14 cellular contexts compared by ENCODE assay signal in genomic region chr3:127053979-127054378, GRCh38.
"Had no signal": no experiment of that assay in that cellular context is flagged by ENCODE, and none has a peak within 500 bp of the region (broad histone marks: within the 10 kb centered on the region; RNA-seq: fewer than 3 reads in every experiment).

No MANE protein-coding gene starts in this region.

- H3K36me3 ChIP-seq: gastrocnemius medialis, prostate gland, sigmoid colon, upper lobe of left lung had no signal

- H3K27ac ChIP-seq: gastrocnemius medialis, prostate gland, sigmoid colon, SK-N-MC, testis, upper lobe of left lung had no signal

- FAIRE-seq: TTC549 had no signal

- H3K4me3 ChIP-seq: gastrocnemius medialis, prostate gland, sigmoid colon, SK-N-MC, testis, upper lobe of left lung had no signal

- DNase-seq: activated CD4-positive, alpha-beta memory T cell treated with anti-CD3 and anti-CD28 coated beads for 36 hours; activated CD4-positive, alpha-beta T cell treated with anti-CD3 and anti-CD28 coated beads for 36 hours; activated CD8-positive, alpha-beta memory T cell treated with anti-CD3 and anti-CD28 coated beads, Interleukin-2, amount 10 ng/mL, durations not matched to agents 7 days and 5 days; activated naive CD4-positive, alpha-beta T cell treated with anti-CD3 and anti-CD28 coated beads, Interleukin-2, amount 10 ng/mL, durations not matched to agents 7 days and 5 days; gastrocnemius medialis; nephron progenitor cell; sigmoid colon; stimulated activated CD4-positive, alpha-beta T cell treated with anti-CD3 and anti-CD28 coated beads, Interleukin-4, amount 100 ng/mL, for 4 hours; testis; upper lobe of left lung had no signal

- H3K27me3 ChIP-seq: gastrocnemius medialis, sigmoid colon, testis, upper lobe of left lung had no signal

- ATAC-seq: activated CD4-positive, alpha-beta T cell treated with anti-CD3 and anti-CD28 coated beads for 36 hours; activated CD8-positive, alpha-beta memory T cell treated with anti-CD3 and anti-CD28 coated beads, Interleukin-2, amount 10 ng/mL, durations not matched to agents 7 days and 5 days; stimulated activated memory B cell treated with anti-CD40 and anti-IgM and Interleukin-4, amounts not matched to agents 10 μg/mL and 1 μg/mL and 100 μg/mL, for 72 hours had no signal

- H3K4me1 ChIP-seq: gastrocnemius medialis, prostate gland, sigmoid colon had no signal

- H3K9me3 ChIP-seq: gastrocnemius medialis, prostate gland, testis had no signal
